8 cellular contexts compared by ENCODE assay signal in genomic region chr5:54905942-54906537, GRCh38.
DNase-seq lines count a peak whose midpoint lies in the region; ATAC-seq and TF ChIP-seq lines count a peak whose summit lies in the region.

No MANE protein-coding gene starts in this region.

- TF ChIP-seq CTCF in AG09309 (IDR thresholded peaks at IDR 0.05; ENCODE audit: control insufficient read depth, insufficient read depth, low read depth, low read length, missing control alignments) (peak; percentile 72), GM13976 (IDR thresholded peaks at IDR 0.05; ENCODE audit: borderline replicate concordance, control extremely low read depth, extremely low read depth, insufficient read depth, missing control alignments) (peak; percentile 38), Panc1 (IDR thresholded peaks at IDR 0.05) (peak; percentile 73), foreskin fibroblast (IDR thresholded peaks at IDR 0.05; ENCODE audit: low read depth, low read length) (peak; percentile 68)

- ATAC-seq in Panc1: no peak
- ATAC-seq in GM19463 (IDR thresholded peaks at IDR 0.05; ENCODE audit: unreplicated experiment): no peak

- intact Hi-C loops in Panc1 (cut with micrococcal nuclease; ENCODE audit: unreplicated experiment): loop anchor here (1.0 kb wide), 1 partner anchor 240 kb away; no protein-coding TSS in a partner anchor
- intact Hi-C loops in activated T-helper 1 cell treated with anti-CD3 and anti-CD28 coated beads, Interleukin-12 subunit alpha, Interleukin-12 subunit beta, Interleukin-2, Interleukin-4 antibody, amounts not matched to agents 30 ng/mL and 10 ng/mL and 1 ng/mL, durations not matched to agents 14 hours and 24 hours and 36 hours (cut with micrococcal nuclease): loop anchor here (1.0 to 10.0 kb wide), 5 partner anchors 38 to 591 kb away; partner anchors contain the start of gene ARL15

- H3K4me1 Mint-ChIP-seq in activated T-helper 1 cell treated with anti-CD3 and anti-CD28 coated beads, Interleukin-12 subunit alpha, Interleukin-12 subunit beta, Interleukin-2, Interleukin-4 antibody, amounts not matched to agents 30 ng/mL and 10 ng/mL and 1 ng/mL, durations not matched to agents 14 hours and 24 hours and 36 hours (ENCODE audit: low read depth): peaks cover 55% of the 10 kb centered on the region

- in situ Hi-C loops in GM13976 (cut with MboI; ENCODE audit: low sequenced_read_pairs, unreplicated experiment) (loop anchor here (10.0 kb wide), 1 partner anchor 249 kb away; no protein-coding TSS in a partner anchor), Panc1 (cut with HindIII; ENCODE audit: low pct_unique_long_range_greater_than_20kb, low sequenced_read_pairs) (no loop called here)

- peaks cover 9% of the 10 kb centered on the region; the same call in 1 of the 2 replicates for H3K27me3 ChIP-seq in Panc1 (ENCODE audit: control insufficient read depth, insufficient read depth, low read length)

- POLR2A ChIA-PET in Panc1 (lab: Charles Lee): no interaction called here

- peaks cover 2% of the 10 kb centered on the region for H3K36me3 Mint-ChIP-seq in activated T-helper 1 cell treated with anti-CD3 and anti-CD28 coated beads, Interleukin-12 subunit alpha, Interleukin-12 subunit beta, Interleukin-2, Interleukin-4 antibody, amounts not matched to agents 30 ng/mL and 10 ng/mL and 1 ng/mL, durations not matched to agents 14 hours and 24 hours and 36 hours (ENCODE audit: low read depth)

- H3K9me3 ChIP-seq in Panc1 (ENCODE audit: control insufficient read depth, insufficient read depth, low read depth, low read length): no peaks in the 10 kb centered on the region

- H3K4me3 ChIP-seq in AG09309 (ENCODE audit: control insufficient read depth, low read depth, low read length) (no peak overlapping the region), Panc1 (ENCODE audit: low read depth in 2 of 2, low read length in 2 of 2) (no peak overlapping the region), foreskin fibroblast (ENCODE audit: low read depth in 1 of 2, low read length in 2 of 2) (no peak overlapping the region)

- no peaks in the 10 kb centered on the region for H3K36me3 ChIP-seq in Panc1 (ENCODE audit: control insufficient read depth, insufficient read depth, low read length)

- CTCF ChIA-PET in Panc1 (lab: Charles Lee): interaction anchor here (1.8 kb wide), 1 partner anchor 254 kb away, joined by 13 read pairs; the partner anchor contains the start of gene GPX8

- no peak overlapping the region for H3K27ac ChIP-seq in Panc1 (ENCODE audit: low read length)

- DNase-seq in AG09309 (ENCODE audit: low read depth) (peak; percentile 46), GM13976 (ENCODE audit: low spot score) (peak; percentile 44), Panc1 (ENCODE audit: low read depth, low spot score) (peak; percentile 24), foreskin fibroblast (peak; percentile 66 to 89), pons (ENCODE audit: low spot score) (peak; percentile 67), mesenteric fat pad (ENCODE audit: low spot score) (no peak)
- peak; percentile 50 for DNase-seq in activated T-helper 1 cell treated with anti-CD3 and anti-CD28 coated beads, Interleukin-12 subunit alpha, Interleukin-12 subunit beta, Interleukin-2, Interleukin-4 antibody, amounts not matched to agents 30 ng/mL and 10 ng/mL and 1 ng/mL, durations not matched to agents 14 hours and 24 hours and 36 hours (ENCODE audit: low spot score)

- H3K27ac Mint-ChIP-seq in activated T-helper 1 cell treated with anti-CD3 and anti-CD28 coated beads, Interleukin-12 subunit alpha, Interleukin-12 subunit beta, Interleukin-2, Interleukin-4 antibody, amounts not matched to agents 30 ng/mL and 10 ng/mL and 1 ng/mL, durations not matched to agents 14 hours and 24 hours and 36 hours: no peak overlapping the region

- H3K9me3 Mint-ChIP-seq in activated T-helper 1 cell treated with anti-CD3 and anti-CD28 coated beads, Interleukin-12 subunit alpha, Interleukin-12 subunit beta, Interleukin-2, Interleukin-4 antibody, amounts not matched to agents 30 ng/mL and 10 ng/mL and 1 ng/mL, durations not matched to agents 14 hours and 24 hours and 36 hours: no peaks in the 10 kb centered on the region

- BruUV-seq in Panc1 (replicated peaks; lab: Mats Ljungman, UMichigan): no TSS peak

- peaks cover 37% of the 10 kb centered on the region for H3K27me3 Mint-ChIP-seq in activated T-helper 1 cell treated with anti-CD3 and anti-CD28 coated beads, Interleukin-12 subunit alpha, Interleukin-12 subunit beta, Interleukin-2, Interleukin-4 antibody, amounts not matched to agents 30 ng/mL and 10 ng/mL and 1 ng/mL, durations not matched to agents 14 hours and 24 hours and 36 hours (ENCODE audit: insufficient read depth)

- no peak overlapping the region for H3K4me3 Mint-ChIP-seq in activated T-helper 1 cell treated with anti-CD3 and anti-CD28 coated beads, Interleukin-12 subunit alpha, Interleukin-12 subunit beta, Interleukin-2, Interleukin-4 antibody, amounts not matched to agents 30 ng/mL and 10 ng/mL and 1 ng/mL, durations not matched to agents 14 hours and 24 hours and 36 hours

- no peaks in the 10 kb centered on the region for H3K4me1 ChIP-seq in Panc1 (ENCODE audit: control insufficient read depth, insufficient read depth, low read length)
